In the genomic region with DNA sequence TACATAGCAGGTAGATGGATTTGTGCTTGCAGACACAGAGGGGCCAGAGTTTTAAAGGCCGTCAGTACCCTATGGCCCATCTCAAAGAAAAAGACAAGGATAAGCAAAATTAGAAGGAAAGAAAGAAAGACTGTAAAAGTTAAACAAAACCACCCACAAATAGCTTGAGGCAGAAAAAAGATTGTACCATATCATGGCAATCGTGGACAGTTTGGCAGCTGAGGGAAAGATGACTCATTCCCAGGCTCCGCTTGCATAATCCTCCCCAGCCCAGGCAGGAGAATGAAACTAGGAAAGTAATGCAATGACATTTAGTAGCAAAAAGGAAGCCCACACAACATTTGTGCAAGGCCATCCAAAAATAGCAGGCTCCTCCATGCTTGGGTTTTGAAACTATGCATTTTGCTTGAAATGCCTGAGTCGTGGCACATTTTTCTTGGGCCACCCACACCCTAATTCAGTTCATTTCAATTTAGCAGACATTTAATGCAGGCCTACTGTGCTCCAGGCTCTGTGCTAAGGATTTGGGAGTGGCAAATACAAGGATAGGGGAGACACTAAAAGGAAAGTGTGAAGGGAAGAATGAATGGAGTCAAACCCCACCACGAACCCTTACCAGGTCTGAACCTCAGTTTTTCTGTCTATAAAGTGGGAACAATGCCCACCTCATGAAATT, we compare ENCODE assay signal across 8 cellular contexts. TPM values are rescaled to one million over a fixed set of nuclear protein-coding genes. Genes with fewer than 3 reads are reported as not detected.
DNase-seq lines count a peak whose midpoint lies in the region; ATAC-seq, FAIRE-seq and TF ChIP-seq lines count a peak whose summit lies in the region.

No MANE protein-coding gene starts in this region.

- H3K9me3 ChIP-seq in endothelial cell of umbilical vein (replicated peaks; ENCODE audit: control insufficient read depth, insufficient read depth, low read length) (no peaks in the 10 kb centered on the region), muscle layer of colon (ENCODE audit: low read length) (no peaks in the 10 kb centered on the region)

- peak; percentile 85 for FAIRE-seq in A204.1 (lab: Jason Lieb, UNC)
- FAIRE-seq in endothelial cell of umbilical vein (lab: Jason Lieb, UNC), result peak; percentile 92

- H3K36me3 ChIP-seq in endothelial cell of umbilical vein (ENCODE audit: control insufficient read depth in 2 of 2, extremely low read depth in 1 of 2, insufficient read depth in 2 of 2, low read length in 2 of 2) (no peaks in the 10 kb centered on the region), muscle layer of colon (ENCODE audit: insufficient read depth, low read length) (no peaks in the 10 kb centered on the region)

- H3K9me1 ChIP-seq in endothelial cell of umbilical vein (replicated peaks; ENCODE audit: control insufficient read depth, extremely low read depth, insufficient read depth, low read length), result no peaks in the 10 kb centered on the region

- peak; percentile 88 for ATAC-seq in SK-N-SH treated with all-trans-retinoic acid at 6 μM for 48 hours
- no peak for ATAC-seq in GM21423 (IDR thresholded peaks at IDR 0.05; ENCODE audit: unreplicated experiment)

- H3K9ac ChIP-seq in endothelial cell of umbilical vein (replicated peaks; ENCODE audit: extremely low read depth, insufficient read depth, low read length) (peak overlapping the region; percentile 49), muscle layer of colon (ENCODE audit: low read length) (no peak overlapping the region)

- H2AFZ ChIP-seq in endothelial cell of umbilical vein (ENCODE audit: low read depth, low read length), result no peak overlapping the region

- no peaks in the 10 kb centered on the region for H3K36me3 Mint-ChIP-seq in type B pancreatic cell

- H3K27me3 Mint-ChIP-seq in type B pancreatic cell, result peaks cover under 1% of the 10 kb centered on the region

- H3K27ac ChIP-seq in endothelial cell of umbilical vein (ENCODE audit: insufficient read depth, low read depth, low read length) (peak overlapping the region; percentile 77), muscle layer of colon (ENCODE audit: low read depth, low read length) (peak overlapping the region; percentile 70)

- H3K4me1 ChIP-seq in endothelial cell of umbilical vein (ENCODE audit: control insufficient read depth, extremely low read depth, insufficient read depth, low read length) (peaks cover 38% of the 10 kb centered on the region), muscle layer of colon (ENCODE audit: insufficient read depth, low read length) (peaks cover 30% of the 10 kb centered on the region)

- H3K4me2 ChIP-seq in endothelial cell of umbilical vein (ENCODE audit: insufficient read depth, low read length), result peak overlapping the region; percentile 14

- intact Hi-C loops in endothelial cell of umbilical vein (cut with micrococcal nuclease), result loop anchor here (1.0 to 2.0 kb wide), 4 partner anchors 11 to 80 kb away; no protein-coding TSS in a partner anchor

- CTCF ChIA-PET in endothelial cell of umbilical vein (lab: Charles Lee), result interaction anchor here (1.1 to 1.9 kb wide), 5 partner anchors 13 to 81 kb away, joined by 3 to 6 read pairs (median 3); no protein-coding TSS in a partner anchor

- H3K4me3 ChIP-seq in endothelial cell of umbilical vein (replicated peaks in 1 of 3; ENCODE audit: insufficient read depth in 1 of 3, low read depth in 1 of 3, low read length in 3 of 3) (no peak overlapping the region), muscle layer of colon (ENCODE audit: low read depth in 1 of 2, low read length in 2 of 2) (no peak overlapping the region)

- H3K4me3 Mint-ChIP-seq in type B pancreatic cell, result peak overlapping the region; percentile 3

- H3K4me1 Mint-ChIP-seq in type B pancreatic cell (ENCODE audit: unreplicated experiment), result peaks cover 29% of the 10 kb centered on the region

- no peaks in the 10 kb centered on the region for H3K27me3 ChIP-seq in endothelial cell of umbilical vein (ENCODE audit: control insufficient read depth in 2 of 2, insufficient read depth in 2 of 2, low read length in 2 of 2)
- H3K27me3 ChIP-seq in muscle layer of colon (ENCODE audit: control insufficient read depth in 1 of 2, insufficient read depth in 2 of 2, low read length in 2 of 2), result no peaks in the 10 kb centered on the region

- TF ChIP-seq POLR2A in endothelial cell of umbilical vein (IDR thresholded peaks at IDR 0.05; ENCODE audit: low read depth, low read length), result no peak

- TF ChIP-seq CTCF in endothelial cell of umbilical vein (IDR thresholded peaks at IDR 0.05; ENCODE audit: extremely low read depth in 1 of 2, insufficient read depth in 1 of 2, low read depth in 1 of 2, low read length in 2 of 2) (no peak), type B pancreatic cell (conservative IDR thresholded peaks at IDR 0.05) (no peak)

- dilution Hi-C loops in endothelial cell of umbilical vein (cut with MboI; ENCODE audit: extremely low pct_ligation_motif_present, low sequenced_read_pairs), result no loop called here

- no peaks in the 10 kb centered on the region for H3K79me2 ChIP-seq in endothelial cell of umbilical vein (ENCODE audit: control insufficient read depth, insufficient read depth, low read length)

- H4K20me1 ChIP-seq in endothelial cell of umbilical vein (replicated peaks; ENCODE audit: control insufficient read depth, extremely low read depth, insufficient read depth, low read length), result no peaks in the 10 kb centered on the region

- POLR2A ChIA-PET in endothelial cell of umbilical vein (lab: Charles Lee), result no interaction called here

- no TSS peak for BruUV-seq in endothelial cell of umbilical vein (replicated peaks; lab: Mats Ljungman, UMichigan)

- peak overlapping the region; percentile 22 for H3K27ac Mint-ChIP-seq in type B pancreatic cell

- DNase-seq in H4 (ENCODE audit: low spot score) (peak; percentile 96), endothelial cell of umbilical vein (ENCODE audit: low read depth, low spot score) (peak; percentile 92), type B pancreatic cell (ENCODE audit: extremely low spot score, unreplicated experiment) (no peak), NCI-H510A treated with DMSO at 0.1 percent for 48 hours (lab: John Stamatoyannopoulos, UW) (no peak)

- H3K9me3 Mint-ChIP-seq in type B pancreatic cell, result no peaks in the 10 kb centered on the region

TF ChIP-seq in SK-N-SH treated with all-trans-retinoic acid at 6 μM for 48 hours, 23 proteins besides CTCF, POLR2A, EP300 and RAD21:
- TF ChIP-seq ARNTL (CRISPR knock-in tag; IDR thresholded peaks at IDR 0.05; ENCODE audit: borderline replicate concordance, low read depth) (no peak), TCF4 (CRISPR knock-in tag; IDR thresholded peaks at IDR 0.05; ENCODE audit: borderline replicate concordance) (no peak), ISL1 (CRISPR knock-in tag; IDR thresholded peaks at IDR 0.05) (peak; percentile 29; the same call in 1 of the 2 replicates)

TF ChIP-seq in endothelial cell of umbilical vein, 7 proteins besides CTCF, POLR2A, EP300 and RAD21:
- TF ChIP-seq JUN (IDR thresholded peaks at IDR 0.05; ENCODE audit: borderline replicate concordance, insufficient read depth, insufficient read length, low read depth) (peak; percentile 98), FOS (IDR thresholded peaks at IDR 0.05; ENCODE audit: borderline replicate concordance, insufficient read depth, low read length) (peak; percentile 98), MYC (IDR thresholded peaks at IDR 0.05; ENCODE audit: low read depth, low read length) (no peak), POLR2AphosphoS5 (IDR thresholded peaks at IDR 0.05; ENCODE audit: insufficient read depth, low read depth, low read length) (peak; percentile 54), GATA2 (IDR thresholded peaks at IDR 0.05; ENCODE audit: insufficient read depth, insufficient read length, low read depth, low read length) (peak; percentile 65), EZH2 (IDR thresholded peaks at IDR 0.05; ENCODE audit: borderline replicate concordance, low read depth, low read length, severe bottlenecking) (no peak)
- TF ChIP-seq, protein P1, sequence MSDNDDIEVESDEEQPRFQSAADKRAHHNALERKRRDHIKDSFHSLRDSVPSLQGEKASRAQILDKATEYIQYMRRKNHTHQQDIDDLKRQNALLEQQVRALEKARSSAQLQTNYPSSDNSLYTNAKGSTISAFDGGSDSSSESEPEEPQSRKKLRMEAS (IDR thresholded peaks at IDR 0.05; ENCODE audit: insufficient read depth, insufficient read length), result no peak

RNA-seq across cellular contexts. Expression of a gene that starts 40.9 kb away (rescaled TPM):
- total RNA-seq in H4 (2014; rRNA removed; shearing (Covaris generic)), result 31.6 and 38.5 TPM in 2 replicates
- total RNA-seq in endothelial cell of umbilical vein (71.7 and 88.2 TPM in 2 replicates), type B pancreatic cell (ENCODE audit: low replicate concordance) (52.0 and 59.0 TPM in 2 replicates)
- 53.4 and 56.4 TPM in 2 replicates for polyA plus RNA-seq in endothelial cell of umbilical vein
- polyA plus RNA-seq in endothelial cell of umbilical vein (2011; cell fraction: cytosol; rRNA removed), result 47.7 and 47.9 TPM in 2 replicates
- 114 and 122 TPM in 2 replicates for polyA plus RNA-seq in endothelial cell of umbilical vein (2011; cell fraction: nucleus; rRNA removed)
- polyA plus RNA-seq in endothelial cell of umbilical vein (2012), result 87.3 and 91.3 TPM in 2 replicates
- polyA minus RNA-seq in endothelial cell of umbilical vein, result 53.1 and 59.9 TPM in 2 replicates
- polyA minus RNA-seq in endothelial cell of umbilical vein (2011; cell fraction: cytosol; rRNA and poly(A)+ RNA removed), result 13.7 TPM
- 73.9 and 75.1 TPM in 2 replicates for polyA minus RNA-seq in endothelial cell of umbilical vein (2011; cell fraction: nucleus; rRNA and poly(A)+ RNA removed)

Comparison
In these comparisons a context has a peak if more than half of its experiments do, and no peak if none do; other contexts are left out.
1. DNase-seq: peak in H4 (single experiment) and endothelial cell of umbilical vein (single experiment); none in type B pancreatic cell (single experiment) and NCI-H510A treated with DMSO at 0.1 percent for 48 hours (single experiment).